In genomic region chr4:185201983-185202962, GRCh38 we compare ENCODE assay signal across 8 cellular contexts. TPM values are rescaled to one million over a fixed set of nuclear protein-coding genes. Genes with fewer than 3 reads are reported as not detected.
DNase-seq lines count a peak whose midpoint lies in the region; ATAC-seq and TF ChIP-seq lines count a peak whose summit lies in the region.

No MANE protein-coding gene starts in this region.

- WGBS in hepatocyte (ENCODE audit: low lambda C conversion rate, missing lambda C conversion rate), result 52% methylated on average over 16 of the region's 16 CpGs
- 42 to 48% (median 47%) methylated on average over 16 of the region's 16 CpGs for WGBS in ovary, 3 donors

- TF ChIP-seq CTCF in Caco-2 (IDR thresholded peaks at IDR 0.05; ENCODE audit: insufficient read depth in 1 of 2, low read depth in 1 of 2, low read length in 1 of 2, severe bottlenecking in 1 of 2, unreplicated experiment in 1 of 2) (no peak), LNCaP clone FGC (IDR thresholded peaks at IDR 0.05; ENCODE audit: control insufficient read depth, extremely low read depth, insufficient read depth) (no peak), hepatocyte (IDR thresholded peaks at IDR 0.05; ENCODE audit: poor library complexity) (no peak), ovary (IDR thresholded peaks at IDR 0.05) (no peak)

- DNase-seq in Caco-2 (no peak), LNCaP clone FGC (ENCODE audit: low read depth) (no peak), hepatocyte (ENCODE audit: low spot score) (no peak), substantia nigra (lab: John Stamatoyannopoulos, UW) (no peak), ovary (no peak)
- DNase-seq in activated T-helper 1 cell treated with anti-CD3 and anti-CD28 coated beads, Interleukin-12 subunit alpha, Interleukin-12 subunit beta, Interleukin-2, Interleukin-4 antibody, amounts not matched to agents 30 ng/mL and 10 ng/mL and 1 ng/mL, durations not matched to agents 14 hours and 24 hours and 36 hours (ENCODE audit: low spot score), result peak; percentile 44

- CTCF ChIA-PET in Caco-2 (lab: Charles Lee), result interaction anchor here (0.9 kb wide), 1 partner anchor 18 kb away, joined by 4 read pairs; no protein-coding TSS in a partner anchor

- ATAC-seq in GM18861 (IDR thresholded peaks at IDR 0.05; ENCODE audit: unreplicated experiment), result no peak
- no peak for ATAC-seq in HG02973 (IDR thresholded peaks at IDR 0.05; ENCODE audit: unreplicated experiment)

- no peaks in the 10 kb centered on the region for H3K9me3 Mint-ChIP-seq in Caco-2 (ENCODE audit: unreplicated experiment)
- H3K9me3 Mint-ChIP-seq in activated T-helper 1 cell treated with anti-CD3 and anti-CD28 coated beads, Interleukin-12 subunit alpha, Interleukin-12 subunit beta, Interleukin-2, Interleukin-4 antibody, amounts not matched to agents 30 ng/mL and 10 ng/mL and 1 ng/mL, durations not matched to agents 14 hours and 24 hours and 36 hours, result no peaks in the 10 kb centered on the region

- H3K79me2 ChIP-seq in hepatocyte, result peaks cover 46% of the 10 kb centered on the region

- no peak overlapping the region for H3K4me3 ChIP-seq in Caco-2 (ENCODE audit: low read depth, low read length)
- peak overlapping the region; percentile 73 for H3K4me3 ChIP-seq in LNCaP clone FGC (ENCODE audit: low read depth, low read length)
- peak overlapping the region; percentile 43 for H3K4me3 ChIP-seq in hepatocyte
- H3K4me3 ChIP-seq in ovary, result no peak overlapping the region

- H3K27ac ChIP-seq in hepatocyte (peak overlapping the region; percentile 97), substantia nigra (ENCODE audit: low read depth, low read length, poor library complexity, severe bottlenecking) (peak overlapping the region; percentile 14), ovary (peak overlapping the region in 1 of 2 donors; percentile 97)

- H3K4me1 ChIP-seq in Caco-2 (peaks cover 22% of the 10 kb centered on the region), hepatocyte (ENCODE audit: insufficient read depth) (peaks cover 20% of the 10 kb centered on the region), ovary (ENCODE audit: insufficient read depth) (peaks cover 3% of the 10 kb centered on the region)

- H2AFZ ChIP-seq in hepatocyte, result peak overlapping the region; percentile 89

- H3K9me3 ChIP-seq in Caco-2 (no peaks in the 10 kb centered on the region), hepatocyte (ENCODE audit: low read depth) (no peaks in the 10 kb centered on the region), ovary (no peaks in the 10 kb centered on the region)

- peaks cover 15% of the 10 kb centered on the region for H3K4me1 Mint-ChIP-seq in Caco-2 (ENCODE audit: low read depth, unreplicated experiment)
- peaks cover 36% of the 10 kb centered on the region for H3K4me1 Mint-ChIP-seq in activated T-helper 1 cell treated with anti-CD3 and anti-CD28 coated beads, Interleukin-12 subunit alpha, Interleukin-12 subunit beta, Interleukin-2, Interleukin-4 antibody, amounts not matched to agents 30 ng/mL and 10 ng/mL and 1 ng/mL, durations not matched to agents 14 hours and 24 hours and 36 hours (ENCODE audit: low read depth)

- H3K4me3 Mint-ChIP-seq in Caco-2 (ENCODE audit: unreplicated experiment), result peak overlapping the region; percentile 95
- peak overlapping the region; percentile 99 for H3K4me3 Mint-ChIP-seq in activated T-helper 1 cell treated with anti-CD3 and anti-CD28 coated beads, Interleukin-12 subunit alpha, Interleukin-12 subunit beta, Interleukin-2, Interleukin-4 antibody, amounts not matched to agents 30 ng/mL and 10 ng/mL and 1 ng/mL, durations not matched to agents 14 hours and 24 hours and 36 hours

- H3K36me3 Mint-ChIP-seq in Caco-2 (ENCODE audit: insufficient read depth, unreplicated experiment), result peaks cover 6% of the 10 kb centered on the region
- peaks cover 5% of the 10 kb centered on the region for H3K36me3 Mint-ChIP-seq in activated T-helper 1 cell treated with anti-CD3 and anti-CD28 coated beads, Interleukin-12 subunit alpha, Interleukin-12 subunit beta, Interleukin-2, Interleukin-4 antibody, amounts not matched to agents 30 ng/mL and 10 ng/mL and 1 ng/mL, durations not matched to agents 14 hours and 24 hours and 36 hours (ENCODE audit: low read depth)

- no peaks in the 10 kb centered on the region for H4K20me1 ChIP-seq in hepatocyte (ENCODE audit: insufficient read depth, poor library complexity, severe bottlenecking)

- H3K4me2 ChIP-seq in hepatocyte, result peak overlapping the region; percentile 78

- no peak for TF ChIP-seq EP300 in ovary (IDR thresholded peaks at IDR 0.05)

- H3K27me3 Mint-ChIP-seq in Caco-2 (ENCODE audit: insufficient read depth, unreplicated experiment), result no peaks in the 10 kb centered on the region
- peaks cover 1% of the 10 kb centered on the region for H3K27me3 Mint-ChIP-seq in activated T-helper 1 cell treated with anti-CD3 and anti-CD28 coated beads, Interleukin-12 subunit alpha, Interleukin-12 subunit beta, Interleukin-2, Interleukin-4 antibody, amounts not matched to agents 30 ng/mL and 10 ng/mL and 1 ng/mL, durations not matched to agents 14 hours and 24 hours and 36 hours (ENCODE audit: insufficient read depth)

- no peaks in the 10 kb centered on the region for H3K9me2 ChIP-seq in hepatocyte (replicated peaks; ENCODE audit: insufficient read depth)

- H3K27ac Mint-ChIP-seq in Caco-2 (ENCODE audit: unreplicated experiment), result no peak overlapping the region
- H3K27ac Mint-ChIP-seq in activated T-helper 1 cell treated with anti-CD3 and anti-CD28 coated beads, Interleukin-12 subunit alpha, Interleukin-12 subunit beta, Interleukin-2, Interleukin-4 antibody, amounts not matched to agents 30 ng/mL and 10 ng/mL and 1 ng/mL, durations not matched to agents 14 hours and 24 hours and 36 hours, result peak overlapping the region; percentile 100

- POLR2A ChIA-PET in Caco-2 (lab: Charles Lee), result no interaction called here

- no peak for TF ChIP-seq POLR2A in ovary (IDR thresholded peaks at IDR 0.05)

- H3K27me3 ChIP-seq in Caco-2 (replicated peaks; ENCODE audit: control insufficient read depth, insufficient read depth, low read length), result no peaks in the 10 kb centered on the region
- no peaks in the 10 kb centered on the region for H3K27me3 ChIP-seq in hepatocyte
- no peaks in the 10 kb centered on the region for H3K27me3 ChIP-seq in ovary

- no peaks in the 10 kb centered on the region for H3K36me3 ChIP-seq in Caco-2 (ENCODE audit: control insufficient read depth, insufficient read depth, low read length)
- no peaks in the 10 kb centered on the region for H3K36me3 ChIP-seq in hepatocyte (replicated peaks; ENCODE audit: insufficient read depth, low read depth)
- no peaks in the 10 kb centered on the region for H3K36me3 ChIP-seq in ovary

- intact Hi-C loops in Caco-2 (cut with micrococcal nuclease; ENCODE audit: unreplicated experiment), result no loop called here
- intact Hi-C loops in activated T-helper 1 cell treated with anti-CD3 and anti-CD28 coated beads, Interleukin-12 subunit alpha, Interleukin-12 subunit beta, Interleukin-2, Interleukin-4 antibody, amounts not matched to agents 30 ng/mL and 10 ng/mL and 1 ng/mL, durations not matched to agents 14 hours and 24 hours and 36 hours (cut with micrococcal nuclease), result loop anchor here (2.0 to 10.0 kb wide), 5 partner anchors 59 to 1695 kb away; partner anchors contain the start of genes CYP4V2 and SLC25A4
- intact Hi-C loops in ovary (cut with DNase I), result loop anchor here in 3 of 4 donors (5.0 to 10.0 kb wide), 3 partner anchors 193 to 383 kb away; partner anchors contain the start of genes ANKRD37 (in 3 of the 3) and LRP2BP (in 3 of the 3)

- BruUV-seq in Caco-2 (replicated peaks; lab: Mats Ljungman, UMichigan), result no TSS peak

RNA-seq across cellular contexts. Expression of gene CFAP97, which starts 1.5 kb away (rescaled TPM):
- total RNA-seq in Caco-2 (2022) (18.0 and 20.3 TPM in 2 replicates), hepatocyte (28.5 and 28.9 TPM in 2 replicates), ovary (10 to 100 TPM; 28.8 to 57.6 (median 46.7) TPM)
- 52.4 and 54.6 TPM in 2 replicates for total RNA-seq in activated T-helper 1 cell treated with anti-CD3 and anti-CD28 coated beads, Interleukin-12 subunit alpha, Interleukin-12 subunit beta, Interleukin-2, Interleukin-4 antibody, amounts not matched to agents 30 ng/mL and 10 ng/mL and 1 ng/mL, durations not matched to agents 14 hours and 24 hours and 36 hours
- polyA plus RNA-seq in hepatocyte (16.5 and 20.2 TPM in 2 replicates), ovary (10 to 100 TPM; 14.1 to 29.5 TPM)

RNA-seq across cellular contexts. Expression of gene SNX25, which starts 7.1 kb away (rescaled TPM):
- total RNA-seq in Caco-2 (2022) (9.3 and 10.2 TPM in 2 replicates), hepatocyte (20.3 and 24.2 TPM in 2 replicates), ovary (10 to 100 TPM; 14.1 to 28.4 (median 19.8) TPM)
- total RNA-seq in activated T-helper 1 cell treated with anti-CD3 and anti-CD28 coated beads, Interleukin-12 subunit alpha, Interleukin-12 subunit beta, Interleukin-2, Interleukin-4 antibody, amounts not matched to agents 30 ng/mL and 10 ng/mL and 1 ng/mL, durations not matched to agents 14 hours and 24 hours and 36 hours, result 22.9 and 25.3 TPM in 2 replicates
- polyA plus RNA-seq in hepatocyte (13.5 and 16.5 TPM in 2 replicates), ovary (10 to 100 TPM in 1 of 2 donors, 1 to 10 TPM in 1; 7.9 to 11.6 TPM)

RNA-seq across cellular contexts. Expression of gene SLC25A4, which starts 59.2 kb away (rescaled TPM):
- total RNA-seq in Caco-2 (2022) (24.1 and 24.6 TPM in 2 replicates), hepatocyte (26.6 and 30.7 TPM in 2 replicates), ovary (10 to 100 TPM; 19.6 to 35.6 (median 26.6) TPM)
- total RNA-seq in activated T-helper 1 cell treated with anti-CD3 and anti-CD28 coated beads, Interleukin-12 subunit alpha, Interleukin-12 subunit beta, Interleukin-2, Interleukin-4 antibody, amounts not matched to agents 30 ng/mL and 10 ng/mL and 1 ng/mL, durations not matched to agents 14 hours and 24 hours and 36 hours, result 2.3 and 2.7 TPM in 2 replicates
- polyA plus RNA-seq in hepatocyte (86.3 and 92.7 TPM in 2 replicates), ovary (10 to 100 TPM; 18.8 to 23.2 TPM)

Comparison
In these comparisons a context has a peak if more than half of its experiments do, and no peak if none do; other contexts are left out.
1. H3K4me3 ChIP-seq: peak in LNCaP clone FGC (single experiment) and hepatocyte (single experiment); none in Caco-2 (single experiment) and ovary (single experiment).